Comparison of ENCODE assay signal across 23 cellular contexts in the genomic region with DNA sequence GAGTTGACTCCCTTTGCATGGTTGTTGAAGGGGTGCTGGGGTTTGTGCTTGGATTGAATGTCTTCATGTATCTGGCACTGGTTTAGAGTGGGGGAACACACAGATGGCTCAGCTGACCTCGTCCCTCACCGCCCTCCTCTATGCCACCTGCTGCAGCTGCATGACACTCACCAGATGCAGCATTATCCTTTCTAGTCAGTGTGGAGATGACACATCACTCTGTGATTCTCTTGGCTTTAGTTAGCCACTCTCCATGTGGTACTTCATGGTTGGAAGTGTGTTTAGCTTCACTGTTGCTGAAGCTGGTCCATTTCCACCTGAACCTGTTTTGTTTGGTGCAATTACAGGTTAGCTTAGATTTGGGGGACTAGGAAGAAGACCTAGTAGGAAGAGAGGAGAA. TPM values are rescaled to one million over a fixed set of nuclear protein-coding genes. Genes with fewer than 3 reads are reported as not detected.
DNase-seq lines count a peak whose midpoint lies in the region; ATAC-seq, FAIRE-seq and TF ChIP-seq lines count a peak whose summit lies in the region.
"Had no signal": no experiment of that assay in that cellular context is flagged by ENCODE, and none has a peak within 500 bp of the region (broad histone marks: within the 10 kb centered on the region; RNA-seq: fewer than 3 reads in every experiment).

No MANE protein-coding gene starts in this region.

- TF ChIP-seq CTCF in foreskin keratinocyte (conservative IDR thresholded peaks at IDR 0.05) (no peak), HepG2 (CRISPR knock-in tag; IDR thresholded peaks at IDR 0.05) (no peak)

- intact Hi-C loops in HepG2 (cut with micrococcal nuclease; ENCODE audit: unreplicated experiment), result no loop called here

- ATAC-seq in SK-N-SH treated with all-trans-retinoic acid at 6 μM for 48 hours, result peak; percentile 47
- ATAC-seq in foreskin keratinocyte, result peak; percentile 61
- no peak for ATAC-seq in HepG2
- no peak for ATAC-seq in naive thymus-derived CD8-positive, alpha-beta T cell
- ATAC-seq: activated T-helper 17 cell treated with anti-CD3 and anti-CD28 coated beads, Interleukin-2, amount 50 U/mL, for 72 hours; HCT116; left colon; stimulated activated naive B cell treated with anti-CD40 and anti-IgM and Interleukin-4, amounts not matched to agents 10 μg/mL and 1 μg/mL and 100 μg/mL, for 72 hours; T-cell had no signal

- POLR2A ChIA-PET in HepG2 (lab: Yijun Ruan, JAX), result no interaction called here
- POLR2A ChIA-PET in naive thymus-derived CD8-positive, alpha-beta T cell (lab: Charles Lee), result no interaction called here

- no peak overlapping the region for H3K27ac ChIP-seq in foreskin keratinocyte
- H3K27ac ChIP-seq in HepG2 (ENCODE audit: extremely low read length, insufficient read depth, low read length), result no peak overlapping the region
- H3K27ac ChIP-seq: gastrocnemius medialis, thyroid gland had no signal

- peaks cover 0 to under 1% (median 0%) of the 10 kb centered on the region in 9 donors for H3K9me3 Mint-ChIP-seq in naive thymus-derived CD8-positive, alpha-beta T cell
- H3K9me3 Mint-ChIP-seq: dendritic cell treated with granulocyte-macrophage colony-stimulating factor and Interleukin-4, amounts not matched to agents 40 ng/mL and 50 ng/mL, for 4 days; mesothelial cell of epicardium; stimulated activated naive B cell treated with anti-CD40 and anti-IgM and Interleukin-4, amounts not matched to agents 10 μg/mL and 1 μg/mL and 100 μg/mL, for 72 hours had no signal

- H3K9me3 ChIP-seq in HepG2 (ENCODE audit: low read length), result no peaks in the 10 kb centered on the region
- H3K9me3 ChIP-seq: gastrocnemius medialis, thyroid gland had no signal

- TF ChIP-seq EP300 in HepG2 (IDR thresholded peaks at IDR 0.05; ENCODE audit: low read depth in 2 of 2, low read length in 2 of 2) (no peak), HepG2 (CRISPR knock-in tag; IDR thresholded peaks at IDR 0.05; ENCODE audit: borderline replicate concordance) (no peak)

- no peak overlapping the region for H3K4me3 Mint-ChIP-seq in naive thymus-derived CD8-positive, alpha-beta T cell
- H3K4me3 Mint-ChIP-seq: activated T-helper 17 cell treated with anti-CD3 and anti-CD28 coated beads, Interleukin-2, amount 50 U/mL, for 72 hours; CD4-positive, CD25-positive, alpha-beta regulatory T cell; dendritic cell treated with granulocyte-macrophage colony-stimulating factor and Interleukin-4, amounts not matched to agents 40 ng/mL and 50 ng/mL, for 4 days; mesothelial cell of epicardium; stimulated activated naive B cell treated with anti-CD40 and anti-IgM and Interleukin-4, amounts not matched to agents 10 μg/mL and 1 μg/mL and 100 μg/mL, for 72 hours; T-cell had no signal

- H3K9ac ChIP-seq in HepG2 (ENCODE audit: insufficient read depth, low read depth, low read length), result no peak overlapping the region

- H4K20me1 ChIP-seq in HepG2 (ENCODE audit: insufficient read depth, low read length), result no peaks in the 10 kb centered on the region

- H3K4me1 ChIP-seq in foreskin keratinocyte (no peaks in the 10 kb centered on the region), HepG2 (ENCODE audit: insufficient read depth, low read length) (no peaks in the 10 kb centered on the region)
- H3K4me1 ChIP-seq: thyroid gland had no signal

- H3K4me3 ChIP-seq in HepG2 (replicated peaks in 1 of 3; ENCODE audit: insufficient read depth in 1 of 3, low read depth in 2 of 3, low read length in 3 of 3), result no peak overlapping the region
- H3K4me3 ChIP-seq: gastrocnemius medialis, thyroid gland had no signal

- no peak for TF ChIP-seq POLR2A in HepG2 (IDR thresholded peaks at IDR 0.05; ENCODE audit: insufficient read depth in 1 of 2, low read depth in 2 of 2, low read length in 2 of 2)

- no TSS peak for BruUV-seq in HepG2 (replicated peaks; lab: Mats Ljungman, UMichigan)

- CTCF ChIA-PET in HepG2 (lab: Yijun Ruan, JAX; ENCODE audit: low intra/inter-chr PET ratio, low total read pairs), result no interaction called here

- no peak for TF ChIP-seq RAD21 in HepG2 (CRISPR knock-in tag; IDR thresholded peaks at IDR 0.05)

- H3K27me3 ChIP-seq in foreskin keratinocyte (no peaks in the 10 kb centered on the region), HepG2 (ENCODE audit: control insufficient read depth in 1 of 2, insufficient read depth in 2 of 2, low read length in 2 of 2) (no peaks in the 10 kb centered on the region)
- H3K27me3 ChIP-seq: gastrocnemius medialis, thyroid gland had no signal

- H3K36me3 Mint-ChIP-seq in naive thymus-derived CD8-positive, alpha-beta T cell, result no peaks in the 10 kb centered on the region
- H3K36me3 Mint-ChIP-seq: CD4-positive, CD25-positive, alpha-beta regulatory T cell; mesothelial cell of epicardium; stimulated activated naive B cell treated with anti-CD40 and anti-IgM and Interleukin-4, amounts not matched to agents 10 μg/mL and 1 μg/mL and 100 μg/mL, for 72 hours; T-cell had no signal

- no peak overlapping the region for H3K4me2 ChIP-seq in HepG2 (ENCODE audit: low read depth, low read length)

- peaks cover 0 to 40% (median 4%) of the 10 kb centered on the region in 5 donors for H3K27me3 Mint-ChIP-seq in naive thymus-derived CD8-positive, alpha-beta T cell
- H3K27me3 Mint-ChIP-seq: dendritic cell treated with granulocyte-macrophage colony-stimulating factor and Interleukin-4, amounts not matched to agents 40 ng/mL and 50 ng/mL, for 4 days had no signal

- peak; percentile 62 for DNase-seq in COLO668 (lab: John Stamatoyannopoulos, UW; ENCODE audit: unreplicated experiment)
- peak; percentile 42 for DNase-seq in HT1080 (ENCODE audit: low read depth)
- DNase-seq in foreskin keratinocyte, result no peak
- no peak for DNase-seq in HepG2 (ENCODE audit: low spot score)
- DNase-seq in naive thymus-derived CD8-positive, alpha-beta T cell, result no peak
- no peak for DNase-seq in DMS79 (lab: John Stamatoyannopoulos, UW)
- no peak for DNase-seq in GDM1 (lab: John Stamatoyannopoulos, UW)
- DNase-seq: activated CD4-positive, alpha-beta T cell treated with anti-CD3 and anti-CD28 coated beads for 4 hours; CD4-positive, CD25-positive, alpha-beta regulatory T cell; gastrocnemius medialis; left colon; NCI-H2107; NCI-H526; stimulated activated CD4-positive, alpha-beta T cell treated with anti-CD3 and anti-CD28 coated beads, Interleukin-2, amount 100 ng/mL, for 24 hours; stimulated activated naive B cell treated with anti-CD40 and anti-IgM and Interleukin-4, amounts not matched to agents 10 μg/mL and 1 μg/mL and 100 μg/mL, for 72 hours; T-cell; thyroid gland had no signal

- in situ Hi-C loops in HepG2 (cut with HindIII; ENCODE audit: extremely low pct_ligation_motif_present, low pct_unique_long_range_greater_than_20kb), result no loop called here

- H3K79me2 ChIP-seq in HepG2 (ENCODE audit: insufficient read depth, low read length), result no peaks in the 10 kb centered on the region

- no peaks in the 10 kb centered on the region for H3K4me1 Mint-ChIP-seq in naive thymus-derived CD8-positive, alpha-beta T cell
- H3K4me1 Mint-ChIP-seq: activated T-helper 17 cell treated with anti-CD3 and anti-CD28 coated beads, Interleukin-2, amount 50 U/mL, for 72 hours; CD4-positive, CD25-positive, alpha-beta regulatory T cell; stimulated activated naive B cell treated with anti-CD40 and anti-IgM and Interleukin-4, amounts not matched to agents 10 μg/mL and 1 μg/mL and 100 μg/mL, for 72 hours; T-cell had no signal

- no peak for FAIRE-seq in HepG2 (lab: Jason Lieb, UNC)
- FAIRE-seq: endothelial cell of umbilical vein had no signal

- no peak overlapping the region for H3K27ac Mint-ChIP-seq in naive thymus-derived CD8-positive, alpha-beta T cell
- H3K27ac Mint-ChIP-seq: activated T-helper 17 cell treated with anti-CD3 and anti-CD28 coated beads, Interleukin-2, amount 50 U/mL, for 72 hours; dendritic cell treated with granulocyte-macrophage colony-stimulating factor and Interleukin-4, amounts not matched to agents 40 ng/mL and 50 ng/mL, for 4 days; mesothelial cell of epicardium; stimulated activated naive B cell treated with anti-CD40 and anti-IgM and Interleukin-4, amounts not matched to agents 10 μg/mL and 1 μg/mL and 100 μg/mL, for 72 hours; T-cell had no signal

- WGBS in HepG2 (ENCODE audit: low lambda C conversion rate), result 8% methylated on average over 2 of the region's 2 CpGs

- H3K36me3 ChIP-seq in HepG2 (replicated peaks in 1 of 2; ENCODE audit: control insufficient read depth in 1 of 2, insufficient read depth in 2 of 2, low read length in 2 of 2), result no peaks in the 10 kb centered on the region
- H3K36me3 ChIP-seq: gastrocnemius medialis, thyroid gland had no signal

- H2AFZ ChIP-seq in HepG2 (ENCODE audit: low read length), result no peak overlapping the region

RNA-seq across cellular contexts. Expression of a gene that starts 56.3 kb away (rescaled TPM):
- 2.4 and 3.8 TPM in 2 replicates for total RNA-seq in HT1080 (2014; rRNA removed; shearing (Covaris generic))
- 0.67 and 1.1 TPM in 2 replicates for polyA plus RNA-seq in HT1080 (2015; cell fraction: cytosol; rRNA removed)
- 1.3 and 1.6 TPM in 2 replicates for polyA plus RNA-seq in HT1080 (2015; cell fraction: nucleus; rRNA removed)
- 0.20 and 0.25 TPM in 2 replicates for total RNA-seq in foreskin keratinocyte
- polyA plus RNA-seq in foreskin keratinocyte, result 0.07 TPM in 1 of 2 replicates, not detected in the other
- not detected in 2 replicates for total RNA-seq in HepG2 (2016; rRNA removed; fragmentation: Illumina TruSeq; extraction: Trizol)
- total RNA-seq in HepG2 (2016; cell fraction: cytosol; rRNA removed; fragmentation: Illumina TruSeq; extraction: Trizol; ENCODE audit: low read depth), result not detected in 2 replicates
- not detected in 2 replicates for total RNA-seq in HepG2 (2016; cell fraction: insoluble cytoplasmic fraction; rRNA removed; fragmentation: Illumina TruSeq; extraction: Trizol)
- total RNA-seq in HepG2 (2016; cell fraction: membrane; rRNA removed; fragmentation: Illumina TruSeq; extraction: Trizol), result not detected in 2 replicates
- not detected in 2 replicates for total RNA-seq in HepG2 (2016; cell fraction: nucleus; rRNA removed; fragmentation: Illumina TruSeq; extraction: Trizol)
- not detected in 2 replicates for polyA plus RNA-seq in HepG2 (2011; rRNA removed)
- polyA plus RNA-seq in HepG2 (2011; cell fraction: cytosol; rRNA removed), result 0.01 TPM in 1 of 2 replicates, not detected in the other
- polyA plus RNA-seq in HepG2 (2011; cell fraction: nucleus; rRNA removed), result 0.24 and 0.45 TPM in 2 replicates
- polyA plus RNA-seq in HepG2 (2012), result 0.07 and 0.12 TPM in 2 replicates
- polyA plus RNA-seq in HepG2 (2016; cell fraction: cytosol; fragmentation: Illumina TruSeq; extraction: Trizol; ENCODE audit: low read depth), result not detected in 2 replicates
- polyA plus RNA-seq in HepG2 (2016; cell fraction: insoluble cytoplasmic fraction; fragmentation: Illumina TruSeq; extraction: Trizol; ENCODE audit: low read depth), result not detected in 2 replicates
- not detected in 2 replicates for polyA plus RNA-seq in HepG2 (2016; cell fraction: membrane; fragmentation: Illumina TruSeq; extraction: Trizol; ENCODE audit: low read depth)
- not detected in 2 replicates for polyA plus RNA-seq in HepG2 (2016; cell fraction: nucleus; fragmentation: Illumina TruSeq; extraction: Trizol; ENCODE audit: insufficient read depth, low read depth)
- 0.16 TPM in 1 of 2 replicates, not detected in the other for polyA minus RNA-seq in HepG2 (2011; rRNA and poly(A)+ RNA removed; ENCODE audit: low replicate concordance)
- not detected in 2 replicates for polyA minus RNA-seq in HepG2 (2011; cell fraction: cytosol; rRNA and poly(A)+ RNA removed)
- polyA minus RNA-seq in HepG2 (2011; cell fraction: nucleus; rRNA and poly(A)+ RNA removed), result 0.26 and 0.62 TPM in 2 replicates
- not detected for total RNA-seq in naive thymus-derived CD8-positive, alpha-beta T cell
- polyA plus RNA-seq in naive thymus-derived CD8-positive, alpha-beta T cell, result not detected
- total RNA-seq: CD4-positive, CD25-positive, alpha-beta regulatory T cell had no signal
- polyA plus RNA-seq: CD4-positive, CD25-positive, alpha-beta regulatory T cell had no signal

Comparison
In these comparisons a context has a peak if more than half of its experiments do, and no peak if none do; other contexts are left out.
1. DNase-seq: peak in COLO668 (single experiment) and HT1080 (single experiment); none in foreskin keratinocyte (0 of 2), HepG2 (single experiment), naive thymus-derived CD8-positive, alpha-beta T cell (0 of 10), DMS79 (single experiment) and GDM1 (single experiment).
2. ATAC-seq: peak in SK-N-SH treated with all-trans-retinoic acid at 6 μM for 48 hours (single experiment) and foreskin keratinocyte (single experiment); none in HepG2 (single experiment) and naive thymus-derived CD8-positive, alpha-beta T cell (0 of 2).